13 cellular contexts compared by ENCODE assay signal in genomic region chr2:105977807-105978206, GRCh38.
"Had no signal": no experiment of that assay in that cellular context is flagged by ENCODE, and none has a peak within 500 bp of the region (broad histone marks: within the 10 kb centered on the region; RNA-seq: fewer than 3 reads in every experiment).

No MANE protein-coding gene starts in this region.

- DNase-seq: activated CD4-positive, CD25-positive, alpha-beta regulatory T cell treated with anti-CD3 and anti-CD28 coated beads, Interleukin-2, amount 50 U/mL, for 72 hours; activated CD8-positive, alpha-beta memory T cell treated with anti-CD3 and anti-CD28 coated beads, Interleukin-2, amount 10 ng/mL, durations not matched to agents 7 days and 5 days; activated effector memory CD4-positive, alpha-beta T cell treated with Interleukin-2 at 50 U/mL for 16 hours; activated T-cell treated with anti-CD3 and anti-CD28 coated beads, Interleukin-2, amount 50 U/mL, for 1 hour; effector CD8-positive, alpha-beta T cell; nephron progenitor cell; occipital lobe; right cardiac atrium; stimulated activated naive CD8-positive, alpha-beta T cell treated with anti-CD3 and anti-CD28 coated beads, Interleukin-15, Interleukin-2, amounts not matched to agents 100 U/mL and 50 U/mL, for 24 hours; T-helper 1 cell had no signal

- H3K27ac Mint-ChIP-seq: activated CD8-positive, alpha-beta memory T cell treated with anti-CD3 and anti-CD28 coated beads, Interleukin-2, amount 10 ng/mL, durations not matched to agents 7 days and 5 days; nephron progenitor cell had no signal

- H3K4me1 Mint-ChIP-seq: nephron progenitor cell had no signal

- H3K36me3 ChIP-seq: prostate gland had no signal

- H3K36me3 Mint-ChIP-seq: activated CD8-positive, alpha-beta memory T cell treated with anti-CD3 and anti-CD28 coated beads, Interleukin-2, amount 10 ng/mL, durations not matched to agents 7 days and 5 days had no signal

- H3K4me3 ChIP-seq: coronary artery, prostate gland had no signal

- H3K4me3 Mint-ChIP-seq: activated CD8-positive, alpha-beta memory T cell treated with anti-CD3 and anti-CD28 coated beads, Interleukin-2, amount 10 ng/mL, durations not matched to agents 7 days and 5 days; nephron progenitor cell had no signal

- H3K27me3 Mint-ChIP-seq: activated CD8-positive, alpha-beta memory T cell treated with anti-CD3 and anti-CD28 coated beads, Interleukin-2, amount 10 ng/mL, durations not matched to agents 7 days and 5 days had no signal

- H3K27ac ChIP-seq: coronary artery, prostate gland had no signal

- H3K9me3 ChIP-seq: prostate gland had no signal

- H3K4me1 ChIP-seq: prostate gland had no signal

- FAIRE-seq: endothelial cell of umbilical vein had no signal
